In the genomic region with DNA sequence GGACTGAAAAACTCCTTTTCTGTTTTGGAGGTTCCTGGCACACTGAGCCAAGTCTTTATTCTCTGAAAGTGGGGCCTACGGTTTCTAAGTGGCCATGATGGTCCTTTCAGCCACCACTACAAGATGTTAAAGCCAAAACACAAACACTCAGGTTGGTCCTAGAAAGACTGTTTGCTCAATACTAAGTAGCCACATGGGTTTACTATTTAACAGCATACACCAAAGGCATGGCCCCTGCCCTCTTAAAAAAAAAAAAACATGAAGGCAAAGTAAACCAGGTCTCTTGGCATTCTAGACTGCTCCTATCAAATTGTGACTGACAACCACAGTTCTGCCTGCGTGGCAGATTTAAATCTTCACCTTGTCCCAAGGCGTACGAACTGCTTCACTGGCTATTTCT, we compare ENCODE assay signal across 1 cellular context.
TF ChIP-seq lines count a peak whose summit lies in the region.

No MANE protein-coding gene starts in this region.

TF ChIP-seq in K562, 482 proteins besides CTCF, POLR2A, EP300 and RAD21 (continued from another document):
- TF ChIP-seq, protein P1, sequence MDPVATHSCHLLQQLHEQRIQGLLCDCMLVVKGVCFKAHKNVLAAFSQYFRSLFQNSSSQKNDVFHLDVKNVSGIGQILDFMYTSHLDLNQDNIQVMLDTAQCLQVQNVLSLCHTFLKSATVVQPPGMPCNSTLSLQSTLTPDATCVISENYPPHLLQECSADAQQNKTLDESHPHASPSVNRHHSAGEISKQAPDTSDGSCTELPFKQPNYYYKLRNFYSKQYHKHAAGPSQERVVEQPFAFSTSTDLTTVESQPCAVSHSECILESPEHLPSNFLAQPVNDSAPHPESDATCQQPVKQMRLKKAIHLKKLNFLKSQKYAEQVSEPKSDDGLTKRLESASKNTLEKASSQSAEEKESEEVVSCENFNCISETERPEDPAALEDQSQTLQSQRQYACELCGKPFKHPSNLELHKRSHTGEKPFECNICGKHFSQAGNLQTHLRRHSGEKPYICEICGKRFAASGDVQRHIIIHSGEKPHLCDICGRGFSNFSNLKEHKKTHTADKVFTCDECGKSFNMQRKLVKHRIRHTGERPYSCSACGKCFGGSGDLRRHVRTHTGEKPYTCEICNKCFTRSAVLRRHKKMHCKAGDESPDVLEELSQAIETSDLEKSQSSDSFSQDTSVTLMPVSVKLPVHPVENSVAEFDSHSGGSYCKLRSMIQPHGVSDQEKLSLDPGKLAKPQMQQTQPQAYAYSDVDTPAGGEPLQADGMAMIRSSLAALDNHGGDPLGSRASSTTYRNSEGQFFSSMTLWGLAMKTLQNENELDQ (CRISPR knock-in tag; IDR thresholded peaks at IDR 0.05; ENCODE audit: borderline replicate concordance) = no peak
- TF ChIP-seq MYC (IDR thresholded peaks at IDR 0.05; ENCODE audit: low read depth, low read length) (no peak), MYC (CRISPR knock-in tag; IDR thresholded peaks at IDR 0.05; ENCODE audit: borderline replicate concordance, low read depth) (no peak), ZNF77 (CRISPR knock-in tag; IDR thresholded peaks at IDR 0.05) (no peak), MCM5 (IDR thresholded peaks at IDR 0.05; ENCODE audit: low read depth) (no peak), KAT2B (IDR thresholded peaks at IDR 0.05; ENCODE audit: low read depth, low read length) (no peak), ZNF384 (IDR thresholded peaks at IDR 0.05; ENCODE audit: low read depth, low read length) (no peak), TCF7 (IDR thresholded peaks at IDR 0.05; ENCODE audit: borderline replicate concordance) (no peak), ZNF224 (CRISPR knock-in tag; IDR thresholded peaks at IDR 0.05) (no peak), CHD1 (IDR thresholded peaks at IDR 0.05; ENCODE audit: low read length) (no peak)
- TF ChIP-seq, protein P2, sequence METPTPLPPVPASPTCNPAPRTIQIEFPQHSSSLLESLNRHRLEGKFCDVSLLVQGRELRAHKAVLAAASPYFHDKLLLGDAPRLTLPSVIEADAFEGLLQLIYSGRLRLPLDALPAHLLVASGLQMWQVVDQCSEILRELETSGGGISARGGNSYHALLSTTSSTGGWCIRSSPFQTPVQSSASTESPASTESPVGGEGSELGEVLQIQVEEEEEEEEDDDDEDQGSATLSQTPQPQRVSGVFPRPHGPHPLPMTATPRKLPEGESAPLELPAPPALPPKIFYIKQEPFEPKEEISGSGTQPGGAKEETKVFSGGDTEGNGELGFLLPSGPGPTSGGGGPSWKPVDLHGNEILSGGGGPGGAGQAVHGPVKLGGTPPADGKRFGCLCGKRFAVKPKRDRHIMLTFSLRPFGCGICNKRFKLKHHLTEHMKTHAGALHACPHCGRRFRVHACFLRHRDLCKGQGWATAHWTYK (CRISPR knock-in tag; IDR thresholded peaks at IDR 0.05) = no peak
- TF ChIP-seq, protein P3, sequence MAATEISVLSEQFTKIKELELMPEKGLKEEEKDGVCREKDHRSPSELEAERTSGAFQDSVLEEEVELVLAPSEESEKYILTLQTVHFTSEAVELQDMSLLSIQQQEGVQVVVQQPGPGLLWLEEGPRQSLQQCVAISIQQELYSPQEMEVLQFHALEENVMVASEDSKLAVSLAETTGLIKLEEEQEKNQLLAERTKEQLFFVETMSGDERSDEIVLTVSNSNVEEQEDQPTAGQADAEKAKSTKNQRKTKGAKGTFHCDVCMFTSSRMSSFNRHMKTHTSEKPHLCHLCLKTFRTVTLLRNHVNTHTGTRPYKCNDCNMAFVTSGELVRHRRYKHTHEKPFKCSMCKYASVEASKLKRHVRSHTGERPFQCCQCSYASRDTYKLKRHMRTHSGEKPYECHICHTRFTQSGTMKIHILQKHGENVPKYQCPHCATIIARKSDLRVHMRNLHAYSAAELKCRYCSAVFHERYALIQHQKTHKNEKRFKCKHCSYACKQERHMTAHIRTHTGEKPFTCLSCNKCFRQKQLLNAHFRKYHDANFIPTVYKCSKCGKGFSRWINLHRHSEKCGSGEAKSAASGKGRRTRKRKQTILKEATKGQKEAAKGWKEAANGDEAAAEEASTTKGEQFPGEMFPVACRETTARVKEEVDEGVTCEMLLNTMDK (IDR thresholded peaks at IDR 0.05; ENCODE audit: borderline replicate concordance, insufficient read depth, low read depth, low read length, poor library complexity, severe bottlenecking) = no peak
